8 cellular contexts compared by ENCODE assay signal in the genomic region with DNA sequence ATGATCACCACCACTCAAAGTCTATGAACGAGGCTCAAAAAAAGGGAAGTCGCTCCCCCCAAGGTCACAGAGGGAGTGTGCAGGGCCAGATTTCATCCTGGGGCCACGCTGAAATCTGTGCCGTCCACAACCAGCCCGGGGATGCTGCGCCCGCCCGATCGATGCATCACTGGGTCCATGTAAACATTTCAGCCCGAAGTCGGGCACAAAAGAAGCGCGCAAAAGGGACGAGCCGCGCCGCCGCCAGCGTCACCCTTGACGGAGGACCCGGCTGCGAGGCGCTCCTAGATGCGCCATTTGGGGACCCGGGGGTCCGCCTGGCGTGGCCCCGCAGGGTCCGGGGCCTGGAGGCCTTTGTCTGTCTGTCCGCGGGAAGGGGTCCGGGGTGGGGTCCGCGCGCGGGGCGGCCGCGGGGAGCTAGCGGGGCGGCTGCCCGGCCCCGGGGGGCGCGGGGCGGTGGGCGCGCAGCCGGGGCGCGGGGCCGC. TPM values are rescaled to one million over a fixed set of nuclear protein-coding genes. Genes with fewer than 3 reads are reported as not detected.
DNase-seq lines count a peak whose midpoint lies in the region; ATAC-seq, FAIRE-seq and TF ChIP-seq lines count a peak whose summit lies in the region.

No MANE protein-coding gene starts in this region.

- peaks cover 14% of the 10 kb centered on the region for H3K36me3 ChIP-seq in CD8-positive, alpha-beta memory T cell (ENCODE audit: insufficient read depth, low read length)
- H3K36me3 ChIP-seq in small intestine (ENCODE audit: control insufficient read depth in 2 of 2, insufficient read depth in 2 of 2, low read length in 2 of 2), result peaks cover 0 to 1% of the 10 kb centered on the region in 2 donors

- CTCF ChIA-PET in CD8-positive, alpha-beta memory T cell (lab: Charles Lee), result no interaction called here

- H3K27ac Mint-ChIP-seq in CD8-positive, alpha-beta memory T cell, result peak overlapping the region; percentile 70 to 96 (median 93)
- peak overlapping the region; percentile 91 for H3K27ac Mint-ChIP-seq in T-helper 1 cell treated with Interleukin-12 subunit alpha and Interleukin-12 subunit beta and Interleukin-4 antibody, amounts not matched to agents 30 μg/mL and 1 μg/mL, for 36 hours
- H3K27ac Mint-ChIP-seq in brain, result peak overlapping the region; percentile 61 to 96 (median 92)

- H3K27me3 Mint-ChIP-seq in CD8-positive, alpha-beta memory T cell, result peaks cover 4 to 7% of the 10 kb centered on the region in 2 donors
- peaks cover 19% of the 10 kb centered on the region for H3K27me3 Mint-ChIP-seq in T-helper 1 cell treated with Interleukin-12 subunit alpha and Interleukin-12 subunit beta and Interleukin-4 antibody, amounts not matched to agents 30 μg/mL and 1 μg/mL, for 36 hours (ENCODE audit: low read depth)
- H3K27me3 Mint-ChIP-seq in brain, result peaks cover 24% of the 10 kb centered on the region

- H3K27ac ChIP-seq in CD8-positive, alpha-beta memory T cell (ENCODE audit: low read depth, low read length), result peak overlapping the region; percentile 64
- H3K27ac ChIP-seq in small intestine (ENCODE audit: low read depth in 1 of 2, low read length in 1 of 2), result peak overlapping the region; percentile 83 to 95

- H3K9me3 ChIP-seq in CD8-positive, alpha-beta memory T cell (ENCODE audit: low read length), result no peaks in the 10 kb centered on the region
- no peaks in the 10 kb centered on the region for H3K9me3 ChIP-seq in small intestine (ENCODE audit: control insufficient read depth, low read depth)

- H3K4me3 Mint-ChIP-seq in CD8-positive, alpha-beta memory T cell, result peak overlapping the region; percentile 91 to 98 (median 94)
- H3K4me3 Mint-ChIP-seq in T-helper 1 cell treated with Interleukin-12 subunit alpha and Interleukin-12 subunit beta and Interleukin-4 antibody, amounts not matched to agents 30 μg/mL and 1 μg/mL, for 36 hours, result peak overlapping the region; percentile 93
- H3K4me3 Mint-ChIP-seq in brain, result peak overlapping the region; percentile 88 to 93 (median 91)

- peak in 4 of 5 donors; percentile 5 to 60 (median 16) for DNase-seq in CD8-positive, alpha-beta memory T cell
- DNase-seq in iPS-NIHi7 (ENCODE audit: extremely low spot score) (peak; percentile 44), small intestine (peak; percentile 25), NCI-H1694 (lab: John Stamatoyannopoulos, UW) (no peak)

- FAIRE-seq in small intestine (lab: Jason Lieb, UNC), result no peak

- ATAC-seq in GM19452 (IDR thresholded peaks at IDR 0.05; ENCODE audit: unreplicated experiment) (peak; percentile 33), HG03460 (IDR thresholded peaks at IDR 0.05; ENCODE audit: unreplicated experiment) (peak; percentile 36)

- H3K9me3 Mint-ChIP-seq in CD8-positive, alpha-beta memory T cell, result no peaks in the 10 kb centered on the region
- peaks cover 6% of the 10 kb centered on the region for H3K9me3 Mint-ChIP-seq in T-helper 1 cell treated with Interleukin-12 subunit alpha and Interleukin-12 subunit beta and Interleukin-4 antibody, amounts not matched to agents 30 μg/mL and 1 μg/mL, for 36 hours
- H3K9me3 Mint-ChIP-seq in brain, result peaks cover 0 to 4% (median 0%) of the 10 kb centered on the region in 5 experiments

- peaks cover 10% of the 10 kb centered on the region for H3K4me1 ChIP-seq in CD8-positive, alpha-beta memory T cell (ENCODE audit: insufficient read depth, low read length)
- H3K4me1 ChIP-seq in small intestine (ENCODE audit: control insufficient read depth in 2 of 2, insufficient read depth in 1 of 2, low read depth in 1 of 2, low read length in 1 of 2), result no peaks in the 10 kb centered on the region

- peaks cover 2 to 43% (median 7%) of the 10 kb centered on the region in 3 donors for H3K36me3 Mint-ChIP-seq in CD8-positive, alpha-beta memory T cell
- peaks cover 22% of the 10 kb centered on the region for H3K36me3 Mint-ChIP-seq in T-helper 1 cell treated with Interleukin-12 subunit alpha and Interleukin-12 subunit beta and Interleukin-4 antibody, amounts not matched to agents 30 μg/mL and 1 μg/mL, for 36 hours (ENCODE audit: low read depth)
- peaks cover 47% of the 10 kb centered on the region for H3K36me3 Mint-ChIP-seq in brain

- peaks cover 34 to 50% (median 37%) of the 10 kb centered on the region in 3 donors for H3K4me1 Mint-ChIP-seq in CD8-positive, alpha-beta memory T cell
- peaks cover 17% of the 10 kb centered on the region for H3K4me1 Mint-ChIP-seq in T-helper 1 cell treated with Interleukin-12 subunit alpha and Interleukin-12 subunit beta and Interleukin-4 antibody, amounts not matched to agents 30 μg/mL and 1 μg/mL, for 36 hours (ENCODE audit: low read depth)
- peaks cover 31% of the 10 kb centered on the region for H3K4me1 Mint-ChIP-seq in brain

- no peak for TF ChIP-seq CTCF in brain (conservative IDR thresholded peaks at IDR 0.05)

- H3K4me3 ChIP-seq in CD8-positive, alpha-beta memory T cell (ENCODE audit: low read length), result peak overlapping the region; percentile 84
- peak overlapping the region; percentile 81 to 96 for H3K4me3 ChIP-seq in small intestine (ENCODE audit: low read depth in 1 of 2, low read length in 2 of 2)

- 0 to 1% (median 1%) methylated on average over 24 to 52 of the region's 52 CpGs for WGBS in small intestine, 3 donors

- POLR2A ChIA-PET in CD8-positive, alpha-beta memory T cell (lab: Charles Lee), result no interaction called here

- H3K27me3 ChIP-seq in CD8-positive, alpha-beta memory T cell (ENCODE audit: insufficient read depth, low read length, poor library complexity, severe bottlenecking), result no peaks in the 10 kb centered on the region
- no peaks in the 10 kb centered on the region for H3K27me3 ChIP-seq in small intestine (ENCODE audit: control insufficient read depth in 2 of 2, insufficient read depth in 2 of 2, low read length in 2 of 2)

RNA-seq across cellular contexts. Expression of gene FBXO21, which starts 0.5 kb away (rescaled TPM):
- 10 to 100 TPM; 27.3 to 34.6 TPM for total RNA-seq in CD8-positive, alpha-beta memory T cell
- polyA plus RNA-seq in CD8-positive, alpha-beta memory T cell, result 48.6 TPM
- polyA plus RNA-seq in brain (ENCODE audit: insufficient read depth, low read depth, low replicate concordance) (51.3 TPM), small intestine (10 to 100 TPM in 1 of 3 donors, 1 to 10 TPM in 2; 6.8 to 16.8 (median 8.5) TPM)
